Comparison of ENCODE assay signal across 21 cellular contexts in genomic region chr13:73607489-73608156, GRCh38.
DNase-seq lines count a peak whose midpoint lies in the region; ATAC-seq, FAIRE-seq and TF ChIP-seq lines count a peak whose summit lies in the region.
"Had no signal": no experiment of that assay in that cellular context is flagged by ENCODE, and none has a peak within 500 bp of the region (broad histone marks: within the 10 kb centered on the region; RNA-seq: fewer than 3 reads in every experiment).

No MANE protein-coding gene starts in this region.

- H3K4me2 ChIP-seq in keratinocyte (ENCODE audit: control insufficient read depth, extremely low read depth, insufficient read depth, low read depth, low read length): no peak overlapping the region

- TF ChIP-seq POLR2A in upper lobe of left lung (IDR thresholded peaks at IDR 0.05): no peak

- TF ChIP-seq EP300 in upper lobe of left lung (IDR thresholded peaks at IDR 0.05): no peak

- H3K4me3 ChIP-seq in keratinocyte (ENCODE audit: control insufficient read depth in 2 of 3, extremely low read depth in 1 of 3, insufficient read depth in 2 of 3, low read depth in 1 of 3, low read length in 3 of 3) (no peak overlapping the region), upper lobe of left lung (no peak overlapping the region)
- H3K4me3 ChIP-seq: sigmoid colon had no signal

- H2AFZ ChIP-seq in keratinocyte (ENCODE audit: control insufficient read depth, low read length): peak overlapping the region; percentile 72

- no peaks in the 10 kb centered on the region for H3K9me1 ChIP-seq in keratinocyte (ENCODE audit: control insufficient read depth, extremely low read depth, insufficient read depth, low read length)

- no peaks in the 10 kb centered on the region for H4K20me1 ChIP-seq in keratinocyte (ENCODE audit: control insufficient read depth, extremely low read depth, insufficient read depth, low read length)

- TF ChIP-seq CTCF in keratinocyte (optimal IDR thresholded peaks at IDR 0.05 in 1 of 3, IDR thresholded peaks at IDR 0.05 in 1 of 3, conservative IDR thresholded peaks at IDR 0.05 in 1 of 3; ENCODE audit: extremely low read depth in 1 of 3, insufficient read depth in 2 of 3, low read length in 3 of 3) (no peak), upper lobe of left lung (IDR thresholded peaks at IDR 0.05) (no peak)

- H3K36me3 ChIP-seq in keratinocyte (ENCODE audit: control insufficient read depth in 2 of 2, extremely low read depth in 1 of 2, insufficient read depth in 2 of 2, low read length in 2 of 2) (no peaks in the 10 kb centered on the region), upper lobe of left lung (no peaks in the 10 kb centered on the region)
- H3K36me3 ChIP-seq: sigmoid colon had no signal

- H3K27ac ChIP-seq in keratinocyte (ENCODE audit: control insufficient read depth, insufficient read depth, low read length) (no peak overlapping the region), upper lobe of left lung (peak overlapping the region in 3 of 4 donors; percentile 18 to 68 (median 58))
- H3K27ac ChIP-seq: sigmoid colon had no signal

- peaks cover 2% of the 10 kb centered on the region for H3K9me3 ChIP-seq in keratinocyte (ENCODE audit: control insufficient read depth, low read depth, low read length)
- no peaks in the 10 kb centered on the region for H3K9me3 ChIP-seq in upper lobe of left lung

- no peak for FAIRE-seq in keratinocyte (lab: Jason Lieb, UNC)
- FAIRE-seq: colon, GM12891 had no signal

- H3K9ac ChIP-seq in keratinocyte (ENCODE audit: control insufficient read depth, extremely low read depth, insufficient read depth, low read length): no peak overlapping the region

- H3K4me1 ChIP-seq in keratinocyte (ENCODE audit: control insufficient read depth, extremely low read depth, insufficient read depth, low read length) (peaks cover 31% of the 10 kb centered on the region), upper lobe of left lung (peaks cover 0 to 11% (median 2%) of the 10 kb centered on the region in 4 donors)

- H3K27me3 ChIP-seq in keratinocyte (ENCODE audit: control insufficient read depth, extremely low read depth, insufficient read depth, low read length) (no peaks in the 10 kb centered on the region), upper lobe of left lung (no peaks in the 10 kb centered on the region)
- H3K27me3 ChIP-seq: sigmoid colon had no signal

- dilution Hi-C loops in keratinocyte (cut with MboI; ENCODE audit: extremely low pct_ligation_motif_present, low sequenced_read_pairs): no loop called here

- DNase-seq in NCI-H1092 treated with DMSO at 0.1 percent for 48 hours (lab: John Stamatoyannopoulos, UW) (peak; percentile 39), NCI-H1092 (lab: John Stamatoyannopoulos, UW) (no peak), NCI-H2196 treated with DMSO at 0.1 percent for 48 hours (lab: John Stamatoyannopoulos, UW; ENCODE audit: unreplicated experiment) (peak; percentile 81), keratinocyte (ENCODE audit: low read depth, low spot score) (no peak), upper lobe of left lung (no peak)
- DNase-seq in stimulated activated naive CD8-positive, alpha-beta T cell treated with anti-CD3 and anti-CD28 coated beads, Interleukin-15, Interleukin-2, amounts not matched to agents 100 U/mL and 50 U/mL, for 24 hours: no peak
- DNase-seq: activated CD4-positive, alpha-beta T cell treated with anti-CD3 and anti-CD28 coated beads, Interleukin-2, amount 10 ng/mL, durations not matched to agents 24 days and 14 days; C1 segment of cervical spinal cord; endodermal cell; Karpas-422; mammary epithelial cell; naive B cell; NCI-H446 treated with DMSO at 0.1 percent for 48 hours; sigmoid colon; stimulated activated naive CD8-positive, alpha-beta T cell treated with anti-CD3 and anti-CD28 coated beads, Interleukin-15, amount 100 ng/mL, for 72 hours; T-helper 1 cell had no signal

- ATAC-seq in upper lobe of left lung (ENCODE audit: low FRiP score in 2 of 2) (no peak), HG02623 (IDR thresholded peaks at IDR 0.05; ENCODE audit: unreplicated experiment) (no peak), HG03469 (IDR thresholded peaks at IDR 0.05; ENCODE audit: unreplicated experiment) (no peak)
- ATAC-seq in stimulated activated naive CD8-positive, alpha-beta T cell treated with anti-CD3 and anti-CD28 coated beads, Interleukin-15, Interleukin-2, amounts not matched to agents 100 U/mL and 50 U/mL, for 24 hours: no peak
- ATAC-seq: Right ventricle myocardium inferior; stimulated activated naive CD8-positive, alpha-beta T cell treated with anti-CD3 and anti-CD28 coated beads, Interleukin-15, amount 100 ng/mL, for 72 hours had no signal

- WGBS in upper lobe of left lung, 2 donors: 55 to 62% methylated on average over 6 of the region's 6 CpGs

- no peaks in the 10 kb centered on the region for H3K79me2 ChIP-seq in keratinocyte (ENCODE audit: control insufficient read depth, insufficient read depth, low read length)

Comparison
In these comparisons a context has a peak if more than half of its experiments do, and no peak if none do; other contexts are left out.
1. DNase-seq: peak in NCI-H1092 treated with DMSO at 0.1 percent for 48 hours (single experiment) and NCI-H2196 treated with DMSO at 0.1 percent for 48 hours (single experiment); none in NCI-H1092 (single experiment), keratinocyte (single experiment), upper lobe of left lung (0 of 2) and stimulated activated naive CD8-positive, alpha-beta T cell treated with anti-CD3 and anti-CD28 coated beads, Interleukin-15, Interleukin-2, amounts not matched to agents 100 U/mL and 50 U/mL, for 24 hours (single experiment).